8 cellular contexts compared by ENCODE assay signal in genomic region chr20:58389324-58389967, GRCh38. TPM values are rescaled to one million over a fixed set of nuclear protein-coding genes. Genes with fewer than 3 reads are reported as not detected.
DNase-seq lines count a peak whose midpoint lies in the region; ATAC-seq, FAIRE-seq and TF ChIP-seq lines count a peak whose summit lies in the region.

No MANE protein-coding gene starts in this region.

- H4K20me1 ChIP-seq in keratinocyte (ENCODE audit: control insufficient read depth, extremely low read depth, insufficient read depth, low read length), result peaks cover 2% of the 10 kb centered on the region

- peak overlapping the region; percentile 95 for H3K9ac ChIP-seq in keratinocyte (ENCODE audit: control insufficient read depth, extremely low read depth, insufficient read depth, low read length)

- peak in 2 of 3 donors; percentile 4 to 37 for TF ChIP-seq POLR2A in body of pancreas (IDR thresholded peaks at IDR 0.05)

- H3K4me1 ChIP-seq in body of pancreas (peaks cover 33% of the 10 kb centered on the region), keratinocyte (ENCODE audit: control insufficient read depth, extremely low read depth, insufficient read depth, low read length) (peaks cover 21% of the 10 kb centered on the region)

- H3K4me3 ChIP-seq in AG04449 (ENCODE audit: low read depth, low read length) (peak overlapping the region; percentile 97), body of pancreas (peak overlapping the region; percentile 49 to 64), keratinocyte (ENCODE audit: control insufficient read depth in 2 of 3, extremely low read depth in 1 of 3, insufficient read depth in 2 of 3, low read depth in 1 of 3, low read length in 3 of 3) (peak overlapping the region; percentile 89 to 95 (median 93))

- in situ Hi-C loops in GM13976 (cut with MboI; ENCODE audit: low sequenced_read_pairs, unreplicated experiment), result no loop called here

- FAIRE-seq in keratinocyte (lab: Jason Lieb, UNC), result no peak

- 0 to 1% methylated on average over 5 to 56 of the region's 56 CpGs for WGBS in body of pancreas, 2 donors

- ATAC-seq in HG02852 (IDR thresholded peaks at IDR 0.05; ENCODE audit: unreplicated experiment) (peak; percentile 38), body of pancreas (peak; percentile 47)

- intact Hi-C loops in body of pancreas (cut with DNase I), result no loop called here

- no peak for TF ChIP-seq CTCF in AG04449 (IDR thresholded peaks at IDR 0.05; ENCODE audit: insufficient read depth, low read length, missing control alignments)
- no peak for TF ChIP-seq CTCF in GM13976 (IDR thresholded peaks at IDR 0.05; ENCODE audit: borderline replicate concordance, control extremely low read depth, extremely low read depth, insufficient read depth, missing control alignments)
- no peak for TF ChIP-seq CTCF in body of pancreas (IDR thresholded peaks at IDR 0.05)
- no peak for TF ChIP-seq CTCF in keratinocyte (optimal IDR thresholded peaks at IDR 0.05 in 1 of 3, IDR thresholded peaks at IDR 0.05 in 1 of 3, conservative IDR thresholded peaks at IDR 0.05 in 1 of 3; ENCODE audit: extremely low read depth in 1 of 3, insufficient read depth in 2 of 3, low read length in 3 of 3)

- dilution Hi-C loops in keratinocyte (cut with MboI; ENCODE audit: extremely low pct_ligation_motif_present, low sequenced_read_pairs), result no loop called here

- H3K27ac ChIP-seq in body of pancreas, result peak overlapping the region; percentile 71 to 96 (median 89)
- peak overlapping the region; percentile 86 for H3K27ac ChIP-seq in keratinocyte (ENCODE audit: control insufficient read depth, insufficient read depth, low read length)

- DNase-seq in AG04449 (ENCODE audit: low read depth, low spot score), result no peak
- peak; percentile 49 for DNase-seq in GM13976 (ENCODE audit: low spot score)
- peak; percentile 13 for DNase-seq in NCI-H226
- DNase-seq in body of pancreas, result peak; percentile 37 to 47 (median 39)
- DNase-seq in keratinocyte (ENCODE audit: low read depth, low spot score), result no peak
- peak; percentile 15 for DNase-seq in stimulated activated CD4-positive, alpha-beta T cell treated with anti-CD3 and anti-CD28 coated beads, Interleukin-4, amount 100 ng/mL, for 1 hour
- DNase-seq in NCI-H187 (lab: John Stamatoyannopoulos, UW), result no peak

- H3K9me3 ChIP-seq in body of pancreas (no peaks in the 10 kb centered on the region), keratinocyte (ENCODE audit: control insufficient read depth, low read depth, low read length) (no peaks in the 10 kb centered on the region)

- peak overlapping the region; percentile 79 for H2AFZ ChIP-seq in keratinocyte (ENCODE audit: control insufficient read depth, low read length)

- H3K4me2 ChIP-seq in keratinocyte (ENCODE audit: control insufficient read depth, extremely low read depth, insufficient read depth, low read depth, low read length), result peak overlapping the region; percentile 93

- H3K79me2 ChIP-seq in keratinocyte (ENCODE audit: control insufficient read depth, insufficient read depth, low read length), result peaks cover 53% of the 10 kb centered on the region

- no peaks in the 10 kb centered on the region for H3K27me3 ChIP-seq in body of pancreas
- no peaks in the 10 kb centered on the region for H3K27me3 ChIP-seq in keratinocyte (ENCODE audit: control insufficient read depth, extremely low read depth, insufficient read depth, low read length)

- CTCF ChIA-PET in AG04449 (lab: Yijun Ruan, JAX), result interaction anchor here (1.0 to 1.1 kb wide), 2 partner anchors 19 to 262 kb away, joined by 3 to 4 read pairs; partner anchors contain the start of gene STX16

- no peaks in the 10 kb centered on the region for H3K9me1 ChIP-seq in keratinocyte (ENCODE audit: control insufficient read depth, extremely low read depth, insufficient read depth, low read length)

- POLR2A ChIA-PET in AG04449 (lab: Yijun Ruan, JAX), result interaction anchor here (0.6 to 0.9 kb wide), 5 partner anchors 14 to 641 kb away, joined by 3 read pairs; no protein-coding TSS in a partner anchor

- H3K36me3 ChIP-seq in body of pancreas (replicated peaks in 1 of 2; ENCODE audit: insufficient read depth in 1 of 2, low read depth in 2 of 2), result no peaks in the 10 kb centered on the region
- H3K36me3 ChIP-seq in keratinocyte (ENCODE audit: control insufficient read depth in 2 of 2, extremely low read depth in 1 of 2, insufficient read depth in 2 of 2, low read length in 2 of 2), result peaks cover 6 to 25% of the 10 kb centered on the region in 2 experiments

RNA-seq across cellular contexts. Expression of gene VAPB, which starts 0.4 kb away (rescaled TPM):
- total RNA-seq in body of pancreas, result 10 to 100 TPM; 10.5 to 11.9 TPM
- 20.9 to 50.5 TPM (median 38.0 TPM) in 3 replicates for polyA plus RNA-seq in keratinocyte
- polyA plus RNA-seq in keratinocyte (2011; ENCODE audit: low read depth), result 20.7 TPM
- polyA plus RNA-seq in keratinocyte (2011; cell fraction: cytosol; rRNA removed), result 39.1 and 52.0 TPM in 2 replicates
- 38.9 and 46.3 TPM in 2 replicates for polyA plus RNA-seq in keratinocyte (2011; cell fraction: nucleus; rRNA removed)
- polyA plus RNA-seq in keratinocyte (2012; ENCODE audit: low replicate concordance), result 35.3 and 47.0 TPM in 2 replicates
- polyA minus RNA-seq in keratinocyte, result 18.7 to 26.7 TPM (median 26.0 TPM) in 3 replicates
- 27.2 TPM for polyA minus RNA-seq in keratinocyte (2011; cell fraction: cytosol; rRNA and poly(A)+ RNA removed)
- 10.8 and 16.3 TPM in 2 replicates for polyA minus RNA-seq in keratinocyte (2011; cell fraction: nucleus; rRNA and poly(A)+ RNA removed)

Comparison
In these comparisons a context has a peak if more than half of its experiments do, and no peak if none do; other contexts are left out.
1. DNase-seq: peak in GM13976 (single experiment), NCI-H226 (single experiment), body of pancreas (4 of 4) and stimulated activated CD4-positive, alpha-beta T cell treated with anti-CD3 and anti-CD28 coated beads, Interleukin-4, amount 100 ng/mL, for 1 hour (single experiment); none in AG04449 (single experiment), keratinocyte (single experiment) and NCI-H187 (0 of 2).
2. Peak in every context shown above with its lines, with median percentiles within 50 percentile points of each other: H3K4me3 ChIP-seq.